8 cellular contexts compared by ENCODE assay signal in the genomic region with DNA sequence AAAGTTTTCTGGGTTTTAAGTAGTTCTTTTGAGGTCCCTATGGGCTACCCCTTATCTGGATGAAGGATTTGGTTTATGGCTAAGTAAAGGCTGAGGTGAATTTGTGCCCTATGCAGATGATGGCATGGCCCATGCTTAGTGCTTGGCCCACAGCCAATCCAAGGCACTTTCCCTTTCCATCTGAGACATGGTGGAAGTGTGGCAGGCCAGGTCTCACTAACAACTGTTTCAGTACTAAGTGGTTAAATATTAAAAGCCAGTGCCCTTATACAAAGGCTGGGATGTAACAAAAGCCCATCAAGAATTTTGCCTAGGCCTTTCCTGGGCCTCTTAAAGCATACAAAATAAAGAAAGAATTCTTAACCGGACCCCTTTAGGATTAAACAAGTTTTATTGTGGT. TPM values are rescaled to one million over a fixed set of nuclear protein-coding genes. Genes with fewer than 3 reads are reported as not detected.
DNase-seq lines count a peak whose midpoint lies in the region; ATAC-seq, FAIRE-seq and TF ChIP-seq lines count a peak whose summit lies in the region.
"Not testable (repeated sequence)": the region's sequence is repeated elsewhere in the genome, so short reads cannot be mapped to it uniquely, and the experiment has no call there.

No MANE protein-coding gene starts in this region.

- POLR2A ChIA-PET in HepG2 (lab: Yijun Ruan, JAX), result not testable (repeated sequence)

- TF ChIP-seq EP300 in esophagus muscularis mucosa (IDR thresholded peaks at IDR 0.05); HepG2 (IDR thresholded peaks at IDR 0.05; ENCODE audit: low read depth in 2 of 2, low read length in 2 of 2); HepG2 (CRISPR knock-in tag; IDR thresholded peaks at IDR 0.05; ENCODE audit: borderline replicate concordance); transverse colon (IDR thresholded peaks at IDR 0.05; ENCODE audit: low read depth): not testable (repeated sequence)

- TF ChIP-seq RAD21 in HepG2 (CRISPR knock-in tag; IDR thresholded peaks at IDR 0.05), result not testable (repeated sequence)

- not testable (repeated sequence) for H3K36me3 Mint-ChIP-seq in neural progenitor cell

- H4K20me1 ChIP-seq in HepG2 (ENCODE audit: insufficient read depth, low read length); neural progenitor cell (ENCODE audit: low read depth): not testable (repeated sequence)

- H2AFZ ChIP-seq in HepG2 (ENCODE audit: low read length) (peak overlapping the region; percentile 15), neural progenitor cell (replicated peaks) (peak overlapping the region; percentile 68)

- not testable (repeated sequence) for H3K4me3 Mint-ChIP-seq in neural progenitor cell

- H3K27me3 Mint-ChIP-seq in neural progenitor cell (ENCODE audit: insufficient read depth, low read depth), result not testable (repeated sequence)

- intact Hi-C loops in esophagus muscularis mucosa (cut with DNase I), result loop anchor here (5.0 kb wide), 1 partner anchor 161 kb away; no protein-coding TSS in a partner anchor
- intact Hi-C loops in HepG2 (cut with micrococcal nuclease; ENCODE audit: unreplicated experiment); transverse colon (cut with DNase I; ENCODE audit: low total_unique reads): not testable (repeated sequence)

- not testable (repeated sequence) for H3K36me3 ChIP-seq in WERI-Rb-1; esophagus muscularis mucosa; HepG2 (replicated peaks in 1 of 2; ENCODE audit: control insufficient read depth in 1 of 2, insufficient read depth in 2 of 2, low read length in 2 of 2); neural progenitor cell; transverse colon

- TF ChIP-seq CTCF in WERI-Rb-1 (IDR thresholded peaks at IDR 0.05; ENCODE audit: low read depth, low read length); esophagus muscularis mucosa (IDR thresholded peaks at IDR 0.05); HepG2 (CRISPR knock-in tag; IDR thresholded peaks at IDR 0.05); neural progenitor cell (IDR thresholded peaks at IDR 0.05); transverse colon (IDR thresholded peaks at IDR 0.05): not testable (repeated sequence)

- peak overlapping the region; percentile 71 for H3K4me2 ChIP-seq in HepG2 (ENCODE audit: low read depth, low read length)
- not testable (repeated sequence) for H3K4me2 ChIP-seq in neural progenitor cell

- DNase-seq in DMS 273 (lab: John Stamatoyannopoulos, UW; ENCODE audit: unreplicated experiment), result peak; percentile 52
- peak; percentile 8 for DNase-seq in HK-2 (ENCODE audit: unreplicated experiment)
- DNase-seq in NCI-H774 (lab: John Stamatoyannopoulos, UW), result peak; percentile 17
- DNase-seq in WERI-Rb-1; esophagus muscularis mucosa (ENCODE audit: extremely low spot score); neural progenitor cell (ENCODE audit: low spot score): not testable (repeated sequence)
- peak; percentile 28 for DNase-seq in HepG2 (ENCODE audit: low spot score)
- DNase-seq in transverse colon, result peak; percentile 34

- CTCF ChIA-PET in HepG2 (lab: Yijun Ruan, JAX; ENCODE audit: low intra/inter-chr PET ratio, low total read pairs), result not testable (repeated sequence)

- H3K9me3 Mint-ChIP-seq in neural progenitor cell, result not testable (repeated sequence)

- not testable (repeated sequence) for H3K27ac Mint-ChIP-seq in neural progenitor cell

- H3K79me2 ChIP-seq in HepG2 (ENCODE audit: insufficient read depth, low read length) (peaks cover 20% of the 10 kb centered on the region), neural progenitor cell (ENCODE audit: low read depth) (peaks cover 19% of the 10 kb centered on the region)

- peak overlapping the region; percentile 62 for H3K27ac ChIP-seq in WERI-Rb-1
- peak overlapping the region; percentile 37 to 90 (median 69) for H3K27ac ChIP-seq in esophagus muscularis mucosa (replicated peaks in 1 of 4)
- H3K27ac ChIP-seq in HepG2 (ENCODE audit: extremely low read length, insufficient read depth, low read length), result peak overlapping the region; percentile 75
- H3K27ac ChIP-seq in neural progenitor cell, result peak overlapping the region; percentile 91
- peak overlapping the region; percentile 34 to 88 (median 60) for H3K27ac ChIP-seq in transverse colon

- 100% methylated on average over 1 of the region's 1 CpG for WGBS in esophagus muscularis mucosa
- WGBS in HepG2 (ENCODE audit: low lambda C conversion rate), result 0% methylated on average over 1 of the region's 1 CpG
- 40 to 53% methylated on average over 1 of the region's 1 CpG for WGBS in transverse colon (ENCODE audit: low coverage in 1 of 2), 2 donors

- peaks cover 18% of the 10 kb centered on the region for H3F3A ChIP-seq in neural progenitor cell (ENCODE audit: low read depth)

- peak; percentile 28 for ATAC-seq in HepG2

- H3K4me1 Mint-ChIP-seq in neural progenitor cell, result peaks cover 21% of the 10 kb centered on the region

- not testable (repeated sequence) for BruUV-seq in HepG2 (replicated peaks; lab: Mats Ljungman, UMichigan)

- not testable (repeated sequence) for TF ChIP-seq POLR2A in esophagus muscularis mucosa (IDR thresholded peaks at IDR 0.05; ENCODE audit: low read depth); HepG2 (IDR thresholded peaks at IDR 0.05; ENCODE audit: insufficient read depth in 1 of 2, low read depth in 2 of 2, low read length in 2 of 2); transverse colon (IDR thresholded peaks at IDR 0.05)

- not testable (repeated sequence) for H3K27me3 ChIP-seq in WERI-Rb-1 (ENCODE audit: insufficient read depth, low read depth, severe bottlenecking); esophagus muscularis mucosa; HepG2 (ENCODE audit: control insufficient read depth in 1 of 2, insufficient read depth in 2 of 2, low read length in 2 of 2); neural progenitor cell; transverse colon

- H3K4me3 ChIP-seq in WERI-Rb-1 (ENCODE audit: low read depth, low read length); esophagus muscularis mucosa; neural progenitor cell; transverse colon: not testable (repeated sequence)
- peak overlapping the region in 2 of 3 experiments; percentile 13 to 23; a peak in 3 of 6 replicates for H3K4me3 ChIP-seq in HepG2 (replicated peaks in 1 of 3; ENCODE audit: insufficient read depth in 1 of 3, low read depth in 2 of 3, low read length in 3 of 3)

- not testable (repeated sequence) for H3K4me1 ChIP-seq in esophagus muscularis mucosa, neural progenitor cell, transverse colon
- peaks cover 44% of the 10 kb centered on the region for H3K4me1 ChIP-seq in HepG2 (ENCODE audit: insufficient read depth, low read length)

- FAIRE-seq in HepG2 (lab: Jason Lieb, UNC), result not testable (repeated sequence)

- H3K9ac ChIP-seq in HepG2 (ENCODE audit: insufficient read depth, low read depth, low read length), result peak overlapping the region; percentile 70; the same call in 1 of the 2 replicates
- H3K9ac ChIP-seq in neural progenitor cell, result not testable (repeated sequence)

- H3K9me3 ChIP-seq in WERI-Rb-1 (ENCODE audit: severe bottlenecking); esophagus muscularis mucosa; HepG2 (ENCODE audit: low read length); neural progenitor cell (ENCODE audit: low read depth); transverse colon: not testable (repeated sequence)

- in situ Hi-C loops in HepG2 (cut with HindIII; ENCODE audit: extremely low pct_ligation_motif_present, low pct_unique_long_range_greater_than_20kb), result not testable (repeated sequence)
- in situ Hi-C loops in transverse colon (cut with MboI; ENCODE audit: low pct_ligation_motif_present in 1 of 4, low pct_unique_long_range_greater_than_20kb in 1 of 4, low sequenced_read_pairs in 3 of 4), result loop anchor here in 2 of 4 donors (25.0 kb wide), 1 partner anchor 176 kb away; no protein-coding TSS in a partner anchor

RNA-seq across cellular contexts. Expression of gene HSD17B7, which starts 1.7 kb away (rescaled TPM):
- 1 to 10 TPM; 5.4 to 9.3 (median 6.2) TPM for total RNA-seq in esophagus muscularis mucosa
- 65.0 and 84.9 TPM in 2 replicates for total RNA-seq in HepG2 (2016; rRNA removed; fragmentation: Illumina TruSeq; extraction: Trizol)
- total RNA-seq in HepG2 (2016; cell fraction: cytosol; rRNA removed; fragmentation: Illumina TruSeq; extraction: Trizol; ENCODE audit: low read depth), result 19.6 and 20.7 TPM in 2 replicates
- total RNA-seq in HepG2 (2016; cell fraction: insoluble cytoplasmic fraction; rRNA removed; fragmentation: Illumina TruSeq; extraction: Trizol), result 66.9 and 80.3 TPM in 2 replicates
- 25.6 and 29.3 TPM in 2 replicates for total RNA-seq in HepG2 (2016; cell fraction: membrane; rRNA removed; fragmentation: Illumina TruSeq; extraction: Trizol)
- 62.8 and 71.0 TPM in 2 replicates for total RNA-seq in HepG2 (2016; cell fraction: nucleus; rRNA removed; fragmentation: Illumina TruSeq; extraction: Trizol)
- 43.9 and 53.8 TPM in 2 replicates for polyA plus RNA-seq in HepG2 (2011; rRNA removed)
- polyA plus RNA-seq in HepG2 (2011; cell fraction: cytosol; rRNA removed), result 24.8 and 39.5 TPM in 2 replicates
- 49.1 and 67.5 TPM in 2 replicates for polyA plus RNA-seq in HepG2 (2011; cell fraction: nucleus; rRNA removed)
- polyA plus RNA-seq in HepG2 (2012), result 47.0 and 66.9 TPM in 2 replicates
- 13.5 and 13.7 TPM in 2 replicates for polyA plus RNA-seq in HepG2 (2016; cell fraction: cytosol; fragmentation: Illumina TruSeq; extraction: Trizol; ENCODE audit: low read depth)
- 44.9 and 50.0 TPM in 2 replicates for polyA plus RNA-seq in HepG2 (2016; cell fraction: insoluble cytoplasmic fraction; fragmentation: Illumina TruSeq; extraction: Trizol; ENCODE audit: low read depth)
- polyA plus RNA-seq in HepG2 (2016; cell fraction: membrane; fragmentation: Illumina TruSeq; extraction: Trizol; ENCODE audit: low read depth), result 13.6 and 15.4 TPM in 2 replicates
- polyA plus RNA-seq in HepG2 (2016; cell fraction: nucleus; fragmentation: Illumina TruSeq; extraction: Trizol; ENCODE audit: insufficient read depth, low read depth), result 83.6 and 94.8 TPM in 2 replicates
- 20.4 and 32.2 TPM in 2 replicates for polyA minus RNA-seq in HepG2 (2011; rRNA and poly(A)+ RNA removed; ENCODE audit: low replicate concordance)
- polyA minus RNA-seq in HepG2 (2011; cell fraction: cytosol; rRNA and poly(A)+ RNA removed), result 10.3 and 17.5 TPM in 2 replicates
- 79.4 and 125 TPM in 2 replicates for polyA minus RNA-seq in HepG2 (2011; cell fraction: nucleus; rRNA and poly(A)+ RNA removed)
- total RNA-seq in neural progenitor cell (ENCODE audit: low replicate concordance), result 48.0 and 53.6 TPM in 2 replicates
- total RNA-seq in transverse colon, result 100 to 1,000 TPM in 1 of 4 donors, 10 to 100 TPM in 3; 13.1 to 129 (median 17.5) TPM
